Comparison of ENCODE assay signal across 14 cellular contexts in genomic region chr1:21572141-21572540, GRCh38.
DNase-seq lines count a peak whose midpoint lies in the region; ATAC-seq and TF ChIP-seq lines count a peak whose summit lies in the region.
"Had no signal": no experiment of that assay in that cellular context is flagged by ENCODE, and none has a peak within 500 bp of the region (broad histone marks: within the 10 kb centered on the region; RNA-seq: fewer than 3 reads in every experiment).

No MANE protein-coding gene starts in this region.

- H3K36me3 ChIP-seq in MG63 (no peaks in the 10 kb centered on the region), neutrophil (peaks cover 46% of the 10 kb centered on the region)
- H3K36me3 ChIP-seq: BLaER1 treated with 17β-estradiol and CSF1 and Interleukin-3, amounts not matched to agents 10 nM and 100 nM had no signal

- no peak overlapping the region for H3K4me3 ChIP-seq in MG63
- H3K4me3 ChIP-seq in neutrophil (ENCODE audit: low read depth in 1 of 2, low read length in 1 of 2), result no peak overlapping the region
- H3K4me3 ChIP-seq: BLaER1 treated with 17β-estradiol and CSF1 and Interleukin-3, amounts not matched to agents 10 nM and 100 nM had no signal

- H3K27me3 ChIP-seq in MG63 (no peaks in the 10 kb centered on the region), neutrophil (no peaks in the 10 kb centered on the region)

- peak; percentile 50 for DNase-seq in DMS 273 (lab: John Stamatoyannopoulos, UW; ENCODE audit: unreplicated experiment)
- no peak for DNase-seq in DMS 273 treated with DMSO at 0.1 percent for 48 hours (lab: John Stamatoyannopoulos, UW)
- peak; percentile 56 for DNase-seq in MG63
- peak; percentile 40 for DNase-seq in NCI-H69 (lab: John Stamatoyannopoulos, UW)
- DNase-seq in HCEC 1CT, result no peak
- DNase-seq in ACHN, result no peak
- DNase-seq: CD4-positive, CD25-positive, alpha-beta regulatory T cell; DMS79; GOT3; H9 had no signal

- TF ChIP-seq CTCF in neutrophil (IDR thresholded peaks at IDR 0.05), result no peak

- ATAC-seq in HG03342 (IDR thresholded peaks at IDR 0.05; ENCODE audit: unreplicated experiment), result no peak

- in situ Hi-C loops in ACHN (cut with HindIII; ENCODE audit: low pct_ligation_motif_present, low pct_unique_long_range_greater_than_20kb, low sequenced_read_pairs), result no loop called here

- H3K9me3 ChIP-seq in MG63 (no peaks in the 10 kb centered on the region; the same call in none of the 2 replicates), neutrophil (no peaks in the 10 kb centered on the region)

- peak overlapping the region; percentile 39 for H3K27ac ChIP-seq in neutrophil
- H3K27ac ChIP-seq: 22Rv1; BLaER1 treated with 17β-estradiol and CSF1 and Interleukin-3, amounts not matched to agents 10 nM and 100 nM had no signal

- H3K4me1 ChIP-seq in neutrophil (ENCODE audit: control insufficient read depth in 1 of 2, insufficient read depth in 1 of 2, low read depth in 1 of 2, low read length in 1 of 2), result peaks cover 24 to 25% of the 10 kb centered on the region in 2 experiments

Comparison
In these comparisons a context has a peak if more than half of its experiments do, and no peak if none do; other contexts are left out.
1. DNase-seq: peak in DMS 273 (single experiment), MG63 (single experiment) and NCI-H69 (single experiment); none in DMS 273 treated with DMSO at 0.1 percent for 48 hours (single experiment), HCEC 1CT (single experiment) and ACHN (single experiment).